8 cellular contexts compared by ENCODE assay signal in genomic region chr4:87390931-87391782, GRCh38. TPM values are rescaled to one million over a fixed set of nuclear protein-coding genes. Genes with fewer than 3 reads are reported as not detected.
DNase-seq lines count a peak whose midpoint lies in the region; ATAC-seq, FAIRE-seq and TF ChIP-seq lines count a peak whose summit lies in the region.

HSD17B11 (minus strand) TSS chr4:87391188; CDS start chr4:87391070, 118 bp downstream.

- peak within 1 kb of the TSS; percentile 51 to 72 for H3K4me3 ChIP-seq in body of pancreas

- peak within 1 kb of the TSS; percentile 64 to 89 (median 82) for H3K27ac ChIP-seq in body of pancreas

- FAIRE-seq in TTC549 (lab: Jason Lieb, UNC): peak; percentile 68

- intact Hi-C loops in body of pancreas (cut with DNase I): no loop called here
- intact Hi-C loops in sciatic nerve (cut with DNase I): no loop called here

- H3K4me1 ChIP-seq in body of pancreas: peaks cover 36% of the 10 kb centered on the region

- H3K9me3 ChIP-seq in body of pancreas: no peaks in the 10 kb centered on the region

- TF ChIP-seq POLR2A in body of pancreas (IDR thresholded peaks at IDR 0.05): peak; percentile 57 to 85 (median 83)

- DNase-seq in 8988T: peak; percentile 49
- peak; percentile 48 for DNase-seq in NCI-H2107 treated with DMSO at 0.1 percent for 48 hours (lab: John Stamatoyannopoulos, UW; ENCODE audit: unreplicated experiment)
- DNase-seq in body of pancreas: peak; percentile 89 to 95 (median 92)
- peak; percentile 82 for DNase-seq in iPS DF 19.7 (ENCODE audit: low read depth, low spot score)
- peak; percentile 92 for DNase-seq in sciatic nerve (ENCODE audit: low spot score)

- no peaks in the 10 kb centered on the region for H3K36me3 ChIP-seq in body of pancreas (replicated peaks in 1 of 2; ENCODE audit: insufficient read depth in 1 of 2, low read depth in 2 of 2)

- H3K27me3 ChIP-seq in body of pancreas: no peaks in the 10 kb centered on the region

- peak in 4 of 7 experiments; percentile 10 to 42 (median 22) for TF ChIP-seq CTCF in body of pancreas (IDR thresholded peaks at IDR 0.05)

- peak; percentile 100 for ATAC-seq in GM18520 (IDR thresholded peaks at IDR 0.05; ENCODE audit: unreplicated experiment)
- ATAC-seq in HG03064 (IDR thresholded peaks at IDR 0.05; ENCODE audit: low read depth, unreplicated experiment): peak; percentile 100
- ATAC-seq in body of pancreas: peak; percentile 99
- ATAC-seq in sciatic nerve: peak; percentile 99

- 1 to 2% methylated on average over 28 to 42 of the region's 42 CpGs for WGBS in body of pancreas, 2 donors

RNA-seq across cellular contexts. Expression of gene HSD17B11, which starts in this region (rescaled TPM):
- total RNA-seq in body of pancreas: 100 to 1,000 TPM in 1 of 2 donors, 10 to 100 TPM in 1; 21.4 to 105 TPM
- 66.1 TPM for total RNA-seq in sciatic nerve

Comparison
In these comparisons a context has a peak if more than half of its experiments do, and no peak if none do; other contexts are left out.
1. Peak in every context shown above with its lines: DNase-seq, ATAC-seq, H3K4me3 ChIP-seq and H3K27ac ChIP-seq.